ENCODE assay signal across 1 cellular context in the genomic region with DNA sequence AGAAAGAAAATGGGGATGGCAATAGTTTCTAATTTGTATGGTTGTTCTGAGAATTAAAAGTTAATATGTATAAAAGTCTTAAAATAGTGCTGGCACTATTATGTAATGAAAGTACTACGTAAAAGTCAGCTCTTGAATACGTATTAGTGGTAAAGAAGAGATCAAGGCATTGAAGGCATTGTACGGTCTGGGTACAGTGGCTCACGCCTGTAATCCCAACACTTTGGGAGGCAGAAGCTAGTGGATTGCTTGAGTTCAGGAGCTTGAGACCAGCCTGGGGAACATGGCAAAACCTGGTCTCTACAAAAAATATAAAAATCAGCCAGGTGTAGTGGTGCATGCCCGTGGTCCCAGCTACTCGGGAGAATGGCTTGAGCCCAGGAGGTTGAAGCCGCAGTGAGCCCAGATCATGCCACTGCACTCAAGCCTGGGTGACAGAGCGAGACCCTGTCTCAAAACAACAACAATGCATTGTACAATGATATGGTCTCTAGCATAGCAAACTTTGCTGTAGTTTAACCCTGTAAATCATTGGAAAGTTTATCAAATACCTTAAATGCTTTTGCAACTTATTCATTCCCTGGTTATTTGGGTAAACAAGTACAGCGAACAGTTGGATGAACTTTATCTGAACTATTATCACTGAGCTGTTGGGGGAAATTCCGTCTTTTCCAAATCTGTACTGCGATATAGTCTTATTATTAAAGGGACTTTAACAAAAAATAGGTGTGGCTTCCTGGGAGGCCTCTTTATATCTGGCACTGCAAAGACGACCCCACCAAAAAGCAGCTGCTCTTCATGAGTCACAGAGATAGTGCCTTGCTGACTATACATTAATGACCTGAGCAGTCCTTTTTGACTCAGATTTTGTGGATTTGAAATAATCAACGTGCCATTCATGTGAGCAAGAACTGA.
A peak's percentile ranks its signal among the peaks of the same experiment; 100 is the strongest.
TF ChIP-seq lines count a peak whose summit lies in the region.

No MANE protein-coding gene starts in this region.

TF ChIP-seq in K562, 482 proteins besides CTCF, POLR2A, EP300 and RAD21 (continued from another document):
- TF ChIP-seq, protein P1, sequence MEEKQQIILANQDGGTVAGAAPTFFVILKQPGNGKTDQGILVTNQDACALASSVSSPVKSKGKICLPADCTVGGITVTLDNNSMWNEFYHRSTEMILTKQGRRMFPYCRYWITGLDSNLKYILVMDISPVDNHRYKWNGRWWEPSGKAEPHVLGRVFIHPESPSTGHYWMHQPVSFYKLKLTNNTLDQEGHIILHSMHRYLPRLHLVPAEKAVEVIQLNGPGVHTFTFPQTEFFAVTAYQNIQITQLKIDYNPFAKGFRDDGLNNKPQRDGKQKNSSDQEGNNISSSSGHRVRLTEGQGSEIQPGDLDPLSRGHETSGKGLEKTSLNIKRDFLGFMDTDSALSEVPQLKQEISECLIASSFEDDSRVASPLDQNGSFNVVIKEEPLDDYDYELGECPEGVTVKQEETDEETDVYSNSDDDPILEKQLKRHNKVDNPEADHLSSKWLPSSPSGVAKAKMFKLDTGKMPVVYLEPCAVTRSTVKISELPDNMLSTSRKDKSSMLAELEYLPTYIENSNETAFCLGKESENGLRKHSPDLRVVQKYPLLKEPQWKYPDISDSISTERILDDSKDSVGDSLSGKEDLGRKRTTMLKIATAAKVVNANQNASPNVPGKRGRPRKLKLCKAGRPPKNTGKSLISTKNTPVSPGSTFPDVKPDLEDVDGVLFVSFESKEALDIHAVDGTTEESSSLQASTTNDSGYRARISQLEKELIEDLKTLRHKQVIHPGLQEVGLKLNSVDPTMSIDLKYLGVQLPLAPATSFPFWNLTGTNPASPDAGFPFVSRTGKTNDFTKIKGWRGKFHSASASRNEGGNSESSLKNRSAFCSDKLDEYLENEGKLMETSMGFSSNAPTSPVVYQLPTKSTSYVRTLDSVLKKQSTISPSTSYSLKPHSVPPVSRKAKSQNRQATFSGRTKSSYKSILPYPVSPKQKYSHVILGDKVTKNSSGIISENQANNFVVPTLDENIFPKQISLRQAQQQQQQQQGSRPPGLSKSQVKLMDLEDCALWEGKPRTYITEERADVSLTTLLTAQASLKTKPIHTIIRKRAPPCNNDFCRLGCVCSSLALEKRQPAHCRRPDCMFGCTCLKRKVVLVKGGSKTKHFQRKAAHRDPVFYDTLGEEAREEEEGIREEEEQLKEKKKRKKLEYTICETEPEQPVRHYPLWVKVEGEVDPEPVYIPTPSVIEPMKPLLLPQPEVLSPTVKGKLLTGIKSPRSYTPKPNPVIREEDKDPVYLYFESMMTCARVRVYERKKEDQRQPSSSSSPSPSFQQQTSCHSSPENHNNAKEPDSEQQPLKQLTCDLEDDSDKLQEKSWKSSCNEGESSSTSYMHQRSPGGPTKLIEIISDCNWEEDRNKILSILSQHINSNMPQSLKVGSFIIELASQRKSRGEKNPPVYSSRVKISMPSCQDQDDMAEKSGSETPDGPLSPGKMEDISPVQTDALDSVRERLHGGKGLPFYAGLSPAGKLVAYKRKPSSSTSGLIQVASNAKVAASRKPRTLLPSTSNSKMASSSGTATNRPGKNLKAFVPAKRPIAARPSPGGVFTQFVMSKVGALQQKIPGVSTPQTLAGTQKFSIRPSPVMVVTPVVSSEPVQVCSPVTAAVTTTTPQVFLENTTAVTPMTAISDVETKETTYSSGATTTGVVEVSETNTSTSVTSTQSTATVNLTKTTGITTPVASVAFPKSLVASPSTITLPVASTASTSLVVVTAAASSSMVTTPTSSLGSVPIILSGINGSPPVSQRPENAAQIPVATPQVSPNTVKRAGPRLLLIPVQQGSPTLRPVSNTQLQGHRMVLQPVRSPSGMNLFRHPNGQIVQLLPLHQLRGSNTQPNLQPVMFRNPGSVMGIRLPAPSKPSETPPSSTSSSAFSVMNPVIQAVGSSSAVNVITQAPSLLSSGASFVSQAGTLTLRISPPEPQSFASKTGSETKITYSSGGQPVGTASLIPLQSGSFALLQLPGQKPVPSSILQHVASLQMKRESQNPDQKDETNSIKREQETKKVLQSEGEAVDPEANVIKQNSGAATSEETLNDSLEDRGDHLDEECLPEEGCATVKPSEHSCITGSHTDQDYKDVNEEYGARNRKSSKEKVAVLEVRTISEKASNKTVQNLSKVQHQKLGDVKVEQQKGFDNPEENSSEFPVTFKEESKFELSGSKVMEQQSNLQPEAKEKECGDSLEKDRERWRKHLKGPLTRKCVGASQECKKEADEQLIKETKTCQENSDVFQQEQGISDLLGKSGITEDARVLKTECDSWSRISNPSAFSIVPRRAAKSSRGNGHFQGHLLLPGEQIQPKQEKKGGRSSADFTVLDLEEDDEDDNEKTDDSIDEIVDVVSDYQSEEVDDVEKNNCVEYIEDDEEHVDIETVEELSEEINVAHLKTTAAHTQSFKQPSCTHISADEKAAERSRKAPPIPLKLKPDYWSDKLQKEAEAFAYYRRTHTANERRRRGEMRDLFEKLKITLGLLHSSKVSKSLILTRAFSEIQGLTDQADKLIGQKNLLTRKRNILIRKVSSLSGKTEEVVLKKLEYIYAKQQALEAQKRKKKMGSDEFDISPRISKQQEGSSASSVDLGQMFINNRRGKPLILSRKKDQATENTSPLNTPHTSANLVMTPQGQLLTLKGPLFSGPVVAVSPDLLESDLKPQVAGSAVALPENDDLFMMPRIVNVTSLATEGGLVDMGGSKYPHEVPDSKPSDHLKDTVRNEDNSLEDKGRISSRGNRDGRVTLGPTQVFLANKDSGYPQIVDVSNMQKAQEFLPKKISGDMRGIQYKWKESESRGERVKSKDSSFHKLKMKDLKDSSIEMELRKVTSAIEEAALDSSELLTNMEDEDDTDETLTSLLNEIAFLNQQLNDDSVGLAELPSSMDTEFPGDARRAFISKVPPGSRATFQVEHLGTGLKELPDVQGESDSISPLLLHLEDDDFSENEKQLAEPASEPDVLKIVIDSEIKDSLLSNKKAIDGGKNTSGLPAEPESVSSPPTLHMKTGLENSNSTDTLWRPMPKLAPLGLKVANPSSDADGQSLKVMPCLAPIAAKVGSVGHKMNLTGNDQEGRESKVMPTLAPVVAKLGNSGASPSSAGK (IDR thresholded peaks at IDR 0.05): no peak
- TF ChIP-seq NCOR1 (IDR thresholded peaks at IDR 0.05) (0 out of 2 replicates have a peak, but pooled peaks have one; percentile 8), CBFA2T3 (IDR thresholded peaks at IDR 0.05) (peak; percentile 49), E2F3 (CRISPR knock-in tag; IDR thresholded peaks at IDR 0.05) (no peak), KDM1A (IDR thresholded peaks at IDR 0.05) (0 out of 4 replicates have a peak, but pooled peaks of 1 of the 2 experiments have one; percentile 8), ARID1B (IDR thresholded peaks at IDR 0.05) (peak; percentile 24; the same call in 1 of the 2 replicates), LCOR (CRISPR knock-in tag; IDR thresholded peaks at IDR 0.05) (no peak)
- TF ChIP-seq, protein P2, sequence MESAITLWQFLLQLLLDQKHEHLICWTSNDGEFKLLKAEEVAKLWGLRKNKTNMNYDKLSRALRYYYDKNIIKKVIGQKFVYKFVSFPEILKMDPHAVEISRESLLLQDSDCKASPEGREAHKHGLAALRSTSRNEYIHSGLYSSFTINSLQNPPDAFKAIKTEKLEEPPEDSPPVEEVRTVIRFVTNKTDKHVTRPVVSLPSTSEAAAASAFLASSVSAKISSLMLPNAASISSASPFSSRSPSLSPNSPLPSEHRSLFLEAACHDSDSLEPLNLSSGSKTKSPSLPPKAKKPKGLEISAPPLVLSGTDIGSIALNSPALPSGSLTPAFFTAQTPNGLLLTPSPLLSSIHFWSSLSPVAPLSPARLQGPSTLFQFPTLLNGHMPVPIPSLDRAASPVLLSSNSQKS (CRISPR knock-in tag; IDR thresholded peaks at IDR 0.05): no peak
- TF ChIP-seq, protein P3, sequence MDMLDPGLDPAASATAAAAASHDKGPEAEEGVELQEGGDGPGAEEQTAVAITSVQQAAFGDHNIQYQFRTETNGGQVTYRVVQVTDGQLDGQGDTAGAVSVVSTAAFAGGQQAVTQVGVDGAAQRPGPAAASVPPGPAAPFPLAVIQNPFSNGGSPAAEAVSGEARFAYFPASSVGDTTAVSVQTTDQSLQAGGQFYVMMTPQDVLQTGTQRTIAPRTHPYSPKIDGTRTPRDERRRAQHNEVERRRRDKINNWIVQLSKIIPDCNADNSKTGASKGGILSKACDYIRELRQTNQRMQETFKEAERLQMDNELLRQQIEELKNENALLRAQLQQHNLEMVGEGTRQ (CRISPR knock-in tag; IDR thresholded peaks at IDR 0.05): no peak
